ENCODE assay signal across 28 cellular contexts in genomic region chr17:62816282-62816839, GRCh38. TPM values are rescaled to one million over a fixed set of nuclear protein-coding genes. Genes with fewer than 3 reads are reported as not detected.
"Had no signal": no experiment of that assay in that cellular context is flagged by ENCODE, and none has a peak within 500 bp of the region (broad histone marks: within the 10 kb centered on the region; RNA-seq: fewer than 3 reads in every experiment).

No MANE protein-coding gene starts in this region.

- H3K4me3 Mint-ChIP-seq: activated B cell treated with CpG ODN at 0.5 μM for 24 hours; activated CD4-positive, alpha-beta T cell treated with anti-CD3 and anti-CD28 coated beads for 36 hours; activated naive CD8-positive, alpha-beta T cell treated with anti-CD3 and anti-CD28 coated beads for 36 hours; effector memory CD8-positive, alpha-beta T cell; immature natural killer cell; natural killer cell; stimulated activated naive CD8-positive, alpha-beta T cell treated with anti-CD3 and anti-CD28 coated beads, Interleukin-15, Interleukin-2, amounts not matched to agents 100 ng/mL and 50 ng/mL, for 24 hours; T-helper 1 cell treated with Interleukin-12 subunit alpha and Interleukin-12 subunit beta and Interleukin-4 antibody, amounts not matched to agents 30 μg/mL and 1 μg/mL, for 36 hours had no signal

- ATAC-seq: activated CD4-positive, alpha-beta T cell treated with anti-CD3 and anti-CD28 coated beads for 36 hours; effector memory CD8-positive, alpha-beta T cell; left lung; natural killer cell; psoas muscle had no signal

- H3K4me1 ChIP-seq: colonic mucosa, psoas muscle had no signal

- H3K9me3 Mint-ChIP-seq: immature natural killer cell, natural killer cell had no signal

- DNase-seq: activated B cell treated with CpG ODN at 0.5 μM for 24 hours; activated CD4-positive, alpha-beta T cell treated with anti-CD3 and anti-CD28 coated beads for 36 hours; activated CD4-positive, alpha-beta T cell treated with anti-CD3 and anti-CD28 coated beads, Interleukin-2, amount 50 U/mL, for 4 hours; activated naive CD4-positive, alpha-beta T cell treated with Interleukin-2 at 50 U/mL for 16 hours; activated naive CD8-positive, alpha-beta T cell treated with anti-CD3 and anti-CD28 coated beads for 36 hours; activated T-cell treated with anti-CD3 and anti-CD28 coated beads, Interleukin-2, amount 50 U/mL, for 48 hours; amniotic stem cell; colonic mucosa; dorsolateral prefrontal cortex; effector memory CD8-positive, alpha-beta T cell; esophagus squamous epithelium; foreskin melanocyte; glutamatergic neuron; immature natural killer cell; left lung; natural killer cell; ovary; psoas muscle; stimulated activated CD4-positive, alpha-beta T cell treated with anti-CD3 and anti-CD28 coated beads, Interleukin-4, amount 100 ng/mL, for 4 hours; substantia nigra; thyroid gland had no signal

- H3K9me3 ChIP-seq: colonic mucosa, esophagus squamous epithelium, ovary, psoas muscle, thyroid gland had no signal

- H3K4me3 ChIP-seq: colonic mucosa, dorsolateral prefrontal cortex, esophagus squamous epithelium, hepatocyte, left lung, lung, ovary, psoas muscle, right atrium auricular region, thyroid gland had no signal

- H3K4me2 ChIP-seq: hepatocyte had no signal

- H3K36me3 ChIP-seq: colonic mucosa, esophagus squamous epithelium, left lung, ovary, right atrium auricular region, thyroid gland had no signal

- H3K36me3 Mint-ChIP-seq: immature natural killer cell, natural killer cell had no signal

- H3K27ac ChIP-seq: colonic mucosa, dorsolateral prefrontal cortex, esophagus squamous epithelium, hepatocyte, left lung, ovary, psoas muscle, right atrium auricular region, thyroid gland had no signal

- H3K27ac Mint-ChIP-seq: activated B cell treated with CpG ODN at 0.5 μM for 24 hours; activated CD4-positive, alpha-beta T cell treated with anti-CD3 and anti-CD28 coated beads for 36 hours; activated naive CD8-positive, alpha-beta T cell treated with anti-CD3 and anti-CD28 coated beads for 36 hours; effector memory CD8-positive, alpha-beta T cell; immature natural killer cell; natural killer cell; stimulated activated naive CD8-positive, alpha-beta T cell treated with anti-CD3 and anti-CD28 coated beads, Interleukin-15, Interleukin-2, amounts not matched to agents 100 ng/mL and 50 ng/mL, for 24 hours; T-helper 1 cell treated with Interleukin-12 subunit alpha and Interleukin-12 subunit beta and Interleukin-4 antibody, amounts not matched to agents 30 μg/mL and 1 μg/mL, for 36 hours had no signal

- H3K4me1 Mint-ChIP-seq: activated B cell treated with CpG ODN at 0.5 μM for 24 hours, immature natural killer cell had no signal

- H3K27me3 ChIP-seq: colonic mucosa, dorsolateral prefrontal cortex, esophagus squamous epithelium, hepatocyte, left lung, ovary, right atrium auricular region, thyroid gland had no signal

- H2AFZ ChIP-seq: hepatocyte had no signal

RNA-seq across cellular contexts. Expression of gene MARCHF10, which starts 8.2 kb away (rescaled TPM):
- total RNA-seq: activated B cell treated with CpG ODN at 0.5 μM for 24 hours; activated CD4-positive, alpha-beta T cell treated with anti-CD3 and anti-CD28 coated beads for 36 hours; activated CD8-positive, alpha-beta memory T cell treated with anti-CD3 and anti-CD28 coated beads for 36 hours; activated naive CD8-positive, alpha-beta T cell treated with anti-CD3 and anti-CD28 coated beads for 36 hours; bronchial epithelial cell; colonic mucosa; esophagus squamous epithelium; hepatocyte; psoas muscle; right atrium auricular region had no signal
- polyA plus RNA-seq: hepatocyte had no signal
